In the genomic region with DNA sequence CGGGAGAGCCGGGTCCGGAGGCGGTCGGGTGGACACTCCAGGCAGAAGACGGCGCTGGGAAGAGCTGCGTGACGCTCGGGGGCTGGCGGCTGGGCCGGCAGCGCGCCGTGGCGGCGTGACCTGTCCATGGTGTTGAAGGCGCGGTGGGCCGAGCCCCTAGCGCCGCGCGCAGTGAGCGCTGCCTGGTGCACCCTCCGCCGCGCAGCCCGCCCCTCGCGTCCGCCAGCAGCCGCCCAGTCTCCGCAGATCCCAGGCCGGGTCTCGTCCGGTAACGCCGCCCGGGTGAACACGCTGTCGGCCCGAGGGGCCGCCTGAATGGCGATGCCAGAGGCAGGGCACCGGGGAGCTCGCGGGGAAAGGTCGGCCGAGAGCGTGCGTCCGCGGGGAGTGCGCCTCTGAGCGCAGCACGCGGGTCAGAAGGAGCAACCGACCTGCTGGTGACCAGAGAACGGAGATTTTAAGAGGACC, we compare ENCODE assay signal across 8 cellular contexts. TPM values are rescaled to one million over a fixed set of nuclear protein-coding genes. Genes with fewer than 3 reads are reported as not detected.
DNase-seq lines count a peak whose midpoint lies in the region; ATAC-seq and TF ChIP-seq lines count a peak whose summit lies in the region.

No MANE protein-coding gene starts in this region.

- TF ChIP-seq CTCF in 22Rv1 (IDR thresholded peaks at IDR 0.05) (no peak), GM13977 (IDR thresholded peaks at IDR 0.05; ENCODE audit: extremely low read depth, insufficient read depth, missing control alignments) (no peak), thyroid gland (IDR thresholded peaks at IDR 0.05) (no peak)

- no peak overlapping the region for H3K27ac Mint-ChIP-seq in T-helper 1 cell treated with Interleukin-12 subunit alpha and Interleukin-12 subunit beta and Interleukin-4 antibody, amounts not matched to agents 30 μg/mL and 1 μg/mL, for 36 hours
- no peak overlapping the region for H3K27ac Mint-ChIP-seq in effector memory CD8-positive, alpha-beta T cell
- no peak overlapping the region for H3K27ac Mint-ChIP-seq in memory B cell

- peak overlapping the region; percentile 77 for H3K4me3 Mint-ChIP-seq in T-helper 1 cell treated with Interleukin-12 subunit alpha and Interleukin-12 subunit beta and Interleukin-4 antibody, amounts not matched to agents 30 μg/mL and 1 μg/mL, for 36 hours
- H3K4me3 Mint-ChIP-seq in effector memory CD8-positive, alpha-beta T cell, result peak overlapping the region; percentile 82 to 84
- peak overlapping the region; percentile 70 for H3K4me3 Mint-ChIP-seq in memory B cell

- no peaks in the 10 kb centered on the region for H3K36me3 ChIP-seq in thyroid gland

- peak; percentile 40 for DNase-seq in GM13977 (ENCODE audit: low spot score)
- peak in 1 of 3 experiments; percentile 7 for DNase-seq in effector memory CD8-positive, alpha-beta T cell
- DNase-seq in memory B cell (ENCODE audit: low spot score in 2 of 2), result no peak
- DNase-seq in thyroid gland, result peak; percentile 72 to 73

- peaks cover 38% of the 10 kb centered on the region for H3K27me3 Mint-ChIP-seq in T-helper 1 cell treated with Interleukin-12 subunit alpha and Interleukin-12 subunit beta and Interleukin-4 antibody, amounts not matched to agents 30 μg/mL and 1 μg/mL, for 36 hours (ENCODE audit: low read depth)
- H3K27me3 Mint-ChIP-seq in effector memory CD8-positive, alpha-beta T cell, result peaks cover 48 to 51% of the 10 kb centered on the region in 2 donors
- peaks cover 25% of the 10 kb centered on the region for H3K27me3 Mint-ChIP-seq in memory B cell

- WGBS in thyroid gland, 2 donors, result 0% methylated on average over 4 to 9 of the region's 60 CpGs

- no peaks in the 10 kb centered on the region for H3K9me3 ChIP-seq in thyroid gland

- H3K4me1 ChIP-seq in thyroid gland, result peaks cover 0 to 14% of the 10 kb centered on the region in 2 donors

- intact Hi-C loops in thyroid gland (cut with DNase I), result loop anchor here (10.0 kb wide), 1 partner anchor 152 kb away; no protein-coding TSS in a partner anchor

- H3K27ac ChIP-seq in 22Rv1 (peak overlapping the region; percentile 91), thyroid gland (peak overlapping the region; percentile 33 to 85 (median 64))

- H3K4me1 Mint-ChIP-seq in T-helper 1 cell treated with Interleukin-12 subunit alpha and Interleukin-12 subunit beta and Interleukin-4 antibody, amounts not matched to agents 30 μg/mL and 1 μg/mL, for 36 hours (ENCODE audit: low read depth), result peaks cover 14% of the 10 kb centered on the region
- H3K4me1 Mint-ChIP-seq in effector memory CD8-positive, alpha-beta T cell (ENCODE audit: low read depth in 2 of 2), result peaks cover 19 to 24% of the 10 kb centered on the region in 2 donors
- H3K4me1 Mint-ChIP-seq in memory B cell, result peaks cover 12% of the 10 kb centered on the region

- peak in 1 of 2 donors; percentile 32 for TF ChIP-seq POLR2A in thyroid gland (IDR thresholded peaks at IDR 0.05)

- ATAC-seq in effector memory CD8-positive, alpha-beta T cell (replicated peaks), result peak; percentile 65
- ATAC-seq in memory B cell (ENCODE audit: low read depth) (peak; percentile 39), GM18858 (IDR thresholded peaks at IDR 0.05; ENCODE audit: unreplicated experiment) (no peak), HG03520 (IDR thresholded peaks at IDR 0.05; ENCODE audit: unreplicated experiment) (no peak)

- peak overlapping the region; percentile 66 to 71 (median 67) for H3K4me3 ChIP-seq in thyroid gland (replicated peaks in 1 of 3)

- in situ Hi-C loops in GM13977 (cut with MboI; ENCODE audit: low pct_unique_long_range_greater_than_20kb, low sequenced_read_pairs, unreplicated experiment), result no loop called here

- H3K27me3 ChIP-seq in thyroid gland, result no peaks in the 10 kb centered on the region

- no peaks in the 10 kb centered on the region for H3K9me3 Mint-ChIP-seq in T-helper 1 cell treated with Interleukin-12 subunit alpha and Interleukin-12 subunit beta and Interleukin-4 antibody, amounts not matched to agents 30 μg/mL and 1 μg/mL, for 36 hours
- H3K9me3 Mint-ChIP-seq in effector memory CD8-positive, alpha-beta T cell, result no peaks in the 10 kb centered on the region
- H3K9me3 Mint-ChIP-seq in memory B cell, result no peaks in the 10 kb centered on the region

- no peaks in the 10 kb centered on the region for H3K36me3 Mint-ChIP-seq in T-helper 1 cell treated with Interleukin-12 subunit alpha and Interleukin-12 subunit beta and Interleukin-4 antibody, amounts not matched to agents 30 μg/mL and 1 μg/mL, for 36 hours (ENCODE audit: low read depth)
- no peaks in the 10 kb centered on the region for H3K36me3 Mint-ChIP-seq in effector memory CD8-positive, alpha-beta T cell (ENCODE audit: insufficient read depth)
- no peaks in the 10 kb centered on the region for H3K36me3 Mint-ChIP-seq in memory B cell

RNA-seq across cellular contexts. Expression of a gene that starts 0.7 kb away (rescaled TPM):
- 10 to 100 TPM in 3 of 4 donors, 1 to 10 TPM in 1; 7.7 to 49.9 (median 25.9) TPM for total RNA-seq in thyroid gland

RNA-seq across cellular contexts. Expression of a gene that starts 58.5 kb away (rescaled TPM):
- total RNA-seq in thyroid gland, result 10 to 100 TPM; 22.2 to 39.4 (median 28.5) TPM

Comparison
In these comparisons a context has a peak if more than half of its experiments do, and no peak if none do; other contexts are left out.
1. DNase-seq: peak in GM13977 (single experiment) and thyroid gland (2 of 2); none in memory B cell (0 of 2).
2. ATAC-seq: peak in effector memory CD8-positive, alpha-beta T cell (single experiment) and memory B cell (single experiment); none in GM18858 (single experiment) and HG03520 (single experiment).
3. Peak in every context shown above with its lines, with median percentiles within 50 percentile points of each other: H3K4me3 Mint-ChIP-seq.